ENCODE assay signal across 8 cellular contexts in the genomic region with DNA sequence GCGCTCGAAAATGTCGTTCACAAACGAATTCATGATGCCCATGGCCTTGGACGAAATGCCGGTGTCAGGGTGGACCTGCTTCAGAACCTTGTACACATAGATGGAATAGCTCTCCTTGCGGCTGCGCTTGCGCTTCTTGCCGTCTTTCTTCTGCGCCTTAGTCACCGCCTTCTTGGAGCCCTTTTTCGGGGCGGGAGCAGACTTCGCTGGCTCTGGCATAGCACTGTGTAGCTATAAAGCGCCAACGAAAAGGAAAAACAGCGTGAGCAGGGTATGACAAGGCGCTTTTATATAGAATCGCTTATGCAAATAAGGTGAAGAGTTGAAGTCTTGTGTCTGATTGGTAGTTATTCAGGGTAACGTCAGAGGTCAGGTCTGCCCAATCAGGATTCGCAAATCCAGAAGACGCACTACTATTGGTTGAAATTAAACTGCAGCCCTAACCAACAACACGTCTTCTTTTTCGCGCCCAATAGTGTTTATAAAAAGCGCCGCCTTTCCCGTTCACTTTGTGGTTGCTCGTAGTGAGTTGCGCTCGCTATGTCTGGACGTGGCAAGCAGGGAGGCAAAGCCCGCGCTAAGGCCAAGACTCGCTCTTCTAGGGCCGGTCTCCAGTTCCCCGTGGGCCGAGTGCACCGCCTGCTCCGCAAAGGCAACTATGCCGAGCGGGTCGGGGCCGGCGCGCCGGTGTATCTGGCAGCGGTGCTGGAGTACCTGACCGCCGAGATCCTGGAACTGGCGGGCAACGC.
DNase-seq lines count a peak whose midpoint lies in the region; TF ChIP-seq lines count a peak whose summit lies in the region.

No MANE protein-coding gene starts in this region.

- H3K9me2 ChIP-seq in Loucy (replicated peaks; ENCODE audit: low read depth, low read length): no peaks in the 10 kb centered on the region

- H3K36me3 ChIP-seq in H7 (replicated peaks; ENCODE audit: control insufficient read depth, insufficient read depth, low read length) (no peaks in the 10 kb centered on the region), Loucy (ENCODE audit: insufficient read depth, low read length) (no peaks in the 10 kb centered on the region), neural progenitor cell (no peaks in the 10 kb centered on the region)

- no peak overlapping the region for H3K27ac Mint-ChIP-seq in neural progenitor cell

- TF ChIP-seq CTCF in Loucy (conservative IDR thresholded peaks at IDR 0.05; ENCODE audit: low read length): no peak
- no peak for TF ChIP-seq CTCF in RWPE1 (conservative IDR thresholded peaks at IDR 0.05; ENCODE audit: low read depth)
- TF ChIP-seq CTCF in neural progenitor cell (IDR thresholded peaks at IDR 0.05): no peak

- DNase-seq in ELF-1 (ENCODE audit: low read depth, low spot score) (peak; percentile 100), H7 (peak; percentile 97), RWPE1 (ENCODE audit: low spot score) (peak; percentile 100), foreskin melanocyte (peak; percentile 100), neural progenitor cell (ENCODE audit: low spot score) (peak; percentile 96), stromal cell of bone marrow (ENCODE audit: low read depth) (peak; percentile 98)
- peak; percentile 81 for DNase-seq in activated effector memory CD4-positive, alpha-beta T cell treated with Interleukin-2 at 50 U/mL for 16 hours

- H2AFZ ChIP-seq in Loucy (ENCODE audit: low read length) (no peak overlapping the region), neural progenitor cell (replicated peaks) (no peak overlapping the region)

- peak overlapping the region; percentile 100 for H3K9ac ChIP-seq in Loucy (ENCODE audit: low read depth, low read length, poor library complexity, severe bottlenecking)
- H3K9ac ChIP-seq in neural progenitor cell: peak overlapping the region; percentile 67

- peak overlapping the region; percentile 91 for H3K4me2 ChIP-seq in Loucy (ENCODE audit: low read depth, low read length, poor library complexity, severe bottlenecking)
- peak overlapping the region; percentile 90 for H3K4me2 ChIP-seq in neural progenitor cell

- H3K27me3 ChIP-seq in H7 (ENCODE audit: control insufficient read depth, insufficient read depth, low read length) (no peaks in the 10 kb centered on the region), Loucy (ENCODE audit: insufficient read depth, low read length, poor library complexity, severe bottlenecking) (no peaks in the 10 kb centered on the region), neural progenitor cell (no peaks in the 10 kb centered on the region)

- no peaks in the 10 kb centered on the region for H3K9me3 ChIP-seq in Loucy (ENCODE audit: insufficient read depth, low read depth, low read length)
- H3K9me3 ChIP-seq in neural progenitor cell (ENCODE audit: low read depth): no peaks in the 10 kb centered on the region

- H3K4me1 ChIP-seq in Loucy (ENCODE audit: insufficient read depth, low read length, poor library complexity, severe bottlenecking): peaks cover 66% of the 10 kb centered on the region
- H3K4me1 ChIP-seq in neural progenitor cell: peaks cover 29% of the 10 kb centered on the region

- peaks cover 12% of the 10 kb centered on the region for H3K79me2 ChIP-seq in Loucy (ENCODE audit: insufficient read depth, low read length)
- H3K79me2 ChIP-seq in neural progenitor cell (ENCODE audit: low read depth): no peaks in the 10 kb centered on the region

- H3K27ac ChIP-seq in RWPE1 (peak overlapping the region; percentile 99), neural progenitor cell (peak overlapping the region; percentile 77)

- H3K36me3 Mint-ChIP-seq in neural progenitor cell: no peaks in the 10 kb centered on the region

- peaks cover 41% of the 10 kb centered on the region for H3K4me1 Mint-ChIP-seq in neural progenitor cell

- POLR2A ChIA-PET in RWPE1 (lab: Yijun Ruan, JAX; ENCODE audit: low non-redundant PET): interaction anchor here (0.6 to 3.1 kb wide), 8 partner anchors 13 to 934 kb away, joined by 3 to 35 read pairs (median 4); a partner anchor contains a TSS

- H3K4me3 ChIP-seq in H7 (ENCODE audit: insufficient read depth, low read depth, low read length) (peak overlapping the region; percentile 84), Loucy (ENCODE audit: low read length, poor library complexity, severe bottlenecking) (peak overlapping the region; percentile 83), neural progenitor cell (peak overlapping the region; percentile 74)

- H3K9me3 Mint-ChIP-seq in neural progenitor cell: no peaks in the 10 kb centered on the region

- H4K20me1 ChIP-seq in Loucy (ENCODE audit: insufficient read depth, low read length, poor library complexity, severe bottlenecking) (no peaks in the 10 kb centered on the region), neural progenitor cell (ENCODE audit: low read depth) (peaks cover 5% of the 10 kb centered on the region)

- H3F3A ChIP-seq in Loucy (ENCODE audit: low read depth) (peaks cover 20% of the 10 kb centered on the region), neural progenitor cell (ENCODE audit: low read depth) (peaks cover 48% of the 10 kb centered on the region)

- CTCF ChIA-PET in RWPE1 (lab: Yijun Ruan, JAX): no interaction called here

- H3K27me3 Mint-ChIP-seq in neural progenitor cell (ENCODE audit: insufficient read depth, low read depth): no peaks in the 10 kb centered on the region

- no peak overlapping the region for H3K4me3 Mint-ChIP-seq in neural progenitor cell

Comparison
In these comparisons a context has a peak if more than half of its experiments do, and no peak if none do; other contexts are left out.
1. Peak in every context shown above with its lines: DNase-seq, H3K4me3 ChIP-seq and H3K27ac ChIP-seq.